8 cellular contexts compared by ENCODE assay signal in the genomic region with DNA sequence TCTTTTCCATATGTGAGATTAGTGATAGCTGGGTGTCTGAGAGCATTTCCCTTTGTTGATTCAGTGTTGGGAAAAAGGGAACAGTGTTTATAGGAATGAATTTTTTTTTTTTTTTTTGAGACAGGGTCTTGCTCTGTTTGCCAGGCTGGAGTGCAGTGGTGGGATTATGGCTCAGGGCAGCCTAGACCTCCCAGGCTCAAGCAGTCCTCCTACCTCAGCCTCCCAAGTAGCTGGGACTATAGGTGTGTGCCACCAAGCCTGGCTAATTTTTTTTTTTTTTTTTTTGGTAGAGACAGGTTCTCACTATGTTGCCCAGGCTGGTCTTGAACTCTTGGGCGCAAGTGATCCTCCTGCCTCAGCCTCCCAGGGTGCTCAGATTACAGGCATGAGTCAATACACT.
DNase-seq lines count a peak whose midpoint lies in the region; ATAC-seq and TF ChIP-seq lines count a peak whose summit lies in the region.
"Not testable (repeated sequence)": the region's sequence is repeated elsewhere in the genome, so short reads cannot be mapped to it uniquely, and the experiment has no call there.

No MANE protein-coding gene starts in this region.

- not testable (repeated sequence) for H2AFZ ChIP-seq in Loucy (ENCODE audit: low read length)

- DNase-seq in CD8-positive, alpha-beta T cell; body of pancreas; esophagus squamous epithelium (lab: John Stamatoyannopoulos, UW); mesothelial cell of epicardium (ENCODE audit: low spot score in 2 of 2, unreplicated experiment in 2 of 2); upper lobe of right lung: not testable (repeated sequence)

- not testable (repeated sequence) for ATAC-seq in CD8-positive, alpha-beta T cell; body of pancreas; upper lobe of right lung

- peaks cover 39% of the 10 kb centered on the region for H3K4me1 ChIP-seq in CD8-positive, alpha-beta T cell (ENCODE audit: insufficient read depth, low read length)
- peaks cover 40% of the 10 kb centered on the region for H3K4me1 ChIP-seq in Loucy (ENCODE audit: insufficient read depth, low read length, poor library complexity, severe bottlenecking)
- H3K4me1 ChIP-seq in body of pancreas = peaks cover 24% of the 10 kb centered on the region
- peaks cover 22 to 50% (median 32%) of the 10 kb centered on the region in 3 donors for H3K4me1 ChIP-seq in esophagus squamous epithelium
- peaks cover 33% of the 10 kb centered on the region for H3K4me1 ChIP-seq in upper lobe of right lung

- H3K4me3 ChIP-seq in CD8-positive, alpha-beta T cell (ENCODE audit: low read depth, low read length); Loucy (ENCODE audit: low read length, poor library complexity, severe bottlenecking); body of pancreas; esophagus squamous epithelium; skin epidermis; upper lobe of right lung: not testable (repeated sequence)

- not testable (repeated sequence) for TF ChIP-seq POLR2A in body of pancreas (IDR thresholded peaks at IDR 0.05); esophagus squamous epithelium (IDR thresholded peaks at IDR 0.05)

- H3K79me2 ChIP-seq in Loucy (ENCODE audit: insufficient read depth, low read length) = peaks cover 14% of the 10 kb centered on the region; the same call in 1 of the 2 replicates

- H3K9me3 ChIP-seq in CD8-positive, alpha-beta T cell (ENCODE audit: low read length); Loucy (ENCODE audit: insufficient read depth, low read depth, low read length); body of pancreas; esophagus squamous epithelium; upper lobe of right lung: not testable (repeated sequence)

- H3K4me2 ChIP-seq in Loucy (ENCODE audit: low read depth, low read length, poor library complexity, severe bottlenecking) = peak overlapping the region; percentile 33

- H3K9me3 Mint-ChIP-seq in CD8-positive, alpha-beta T cell = not testable (repeated sequence)
- H3K9me3 Mint-ChIP-seq in mesothelial cell of epicardium = peaks cover 12% of the 10 kb centered on the region

- peak overlapping the region; percentile 69 for H3K27ac Mint-ChIP-seq in CD8-positive, alpha-beta T cell
- H3K27ac Mint-ChIP-seq in mesothelial cell of epicardium = peak overlapping the region; percentile 90

- H3K27me3 ChIP-seq in CD8-positive, alpha-beta T cell (ENCODE audit: insufficient read depth, low read length); Loucy (ENCODE audit: insufficient read depth, low read length, poor library complexity, severe bottlenecking); body of pancreas; esophagus squamous epithelium; upper lobe of right lung: not testable (repeated sequence)

- not testable (repeated sequence) for H4K20me1 ChIP-seq in Loucy (ENCODE audit: insufficient read depth, low read length, poor library complexity, severe bottlenecking)

- not testable (repeated sequence) for TF ChIP-seq CTCF in CD8-positive, alpha-beta T cell (IDR thresholded peaks at IDR 0.05); Loucy (conservative IDR thresholded peaks at IDR 0.05; ENCODE audit: low read length); VCaP (conservative IDR thresholded peaks at IDR 0.05); body of pancreas (IDR thresholded peaks at IDR 0.05); esophagus squamous epithelium (IDR thresholded peaks at IDR 0.05); mesothelial cell of epicardium (IDR thresholded peaks at IDR 0.05; ENCODE audit: unreplicated experiment); upper lobe of right lung (IDR thresholded peaks at IDR 0.05)

- H3K36me3 Mint-ChIP-seq in CD8-positive, alpha-beta T cell = peaks cover 56% of the 10 kb centered on the region
- peaks cover 15% of the 10 kb centered on the region for H3K36me3 Mint-ChIP-seq in mesothelial cell of epicardium

- POLR2A ChIA-PET in CD8-positive, alpha-beta T cell (lab: Charles Lee) = interaction anchor here (0.7 kb wide), 1 partner anchor 521 kb away, joined by 3 read pairs; no protein-coding TSS in a partner anchor

- intact Hi-C loops in CD8-positive, alpha-beta T cell (cut with DNase I, micrococcal nuclease) = loop anchor here in 1 of 2 experiments (10.0 kb wide), 1 partner anchor 54 kb away; no protein-coding TSS in a partner anchor
- intact Hi-C loops in body of pancreas (cut with DNase I); esophagus squamous epithelium (cut with DNase I); upper lobe of right lung (cut with DNase I): not testable (repeated sequence)

- CTCF ChIA-PET in CD8-positive, alpha-beta T cell (lab: Charles Lee) = interaction anchor here (0.7 kb wide), 1 partner anchor 18 kb away, joined by 5 read pairs; no protein-coding TSS in a partner anchor

- peaks cover 65% of the 10 kb centered on the region for H3K4me1 Mint-ChIP-seq in CD8-positive, alpha-beta T cell (ENCODE audit: low read depth)
- H3K4me1 Mint-ChIP-seq in mesothelial cell of epicardium = peaks cover 41% of the 10 kb centered on the region

- H3K27ac ChIP-seq in CD8-positive, alpha-beta T cell (ENCODE audit: low read depth, low read length) = not testable (repeated sequence)
- peak overlapping the region; percentile 99 for H3K27ac ChIP-seq in VCaP
- peak overlapping the region in 3 of 4 donors; percentile 15 to 40 (median 39) for H3K27ac ChIP-seq in body of pancreas
- H3K27ac ChIP-seq in esophagus squamous epithelium = peak overlapping the region; percentile 70 to 86 (median 78)
- H3K27ac ChIP-seq in skin epidermis = peak overlapping the region in 18 of 21 experiments; percentile 9 to 83 (median 61)
- peak overlapping the region; percentile 76 for H3K27ac ChIP-seq in upper lobe of right lung

- not testable (repeated sequence) for H3K9ac ChIP-seq in Loucy (ENCODE audit: low read depth, low read length, poor library complexity, severe bottlenecking)

- H3F3A ChIP-seq in Loucy (ENCODE audit: low read depth) = peaks cover 10% of the 10 kb centered on the region; the same call in 1 of the 2 replicates

- H3K4me3 Mint-ChIP-seq in CD8-positive, alpha-beta T cell = not testable (repeated sequence)
- H3K4me3 Mint-ChIP-seq in mesothelial cell of epicardium = peak overlapping the region; percentile 2

- H3K9me2 ChIP-seq in Loucy (replicated peaks; ENCODE audit: low read depth, low read length) = not testable (repeated sequence)

- not testable (repeated sequence) for H3K27me3 Mint-ChIP-seq in CD8-positive, alpha-beta T cell (ENCODE audit: low read depth); mesothelial cell of epicardium (ENCODE audit: low read depth)

- WGBS in body of pancreas, 2 donors = 100% methylated on average over 1 of the region's 1 CpG
- 67 to 100% methylated on average over 1 of the region's 1 CpG for WGBS in esophagus squamous epithelium, 2 donors

- not testable (repeated sequence) for H3K36me3 ChIP-seq in CD8-positive, alpha-beta T cell (ENCODE audit: insufficient read depth, low read length); Loucy (ENCODE audit: insufficient read depth, low read length); body of pancreas (replicated peaks in 1 of 2; ENCODE audit: insufficient read depth in 1 of 2, low read depth in 2 of 2); upper lobe of right lung
- H3K36me3 ChIP-seq in esophagus squamous epithelium = peaks cover 6 to 16% (median 8%) of the 10 kb centered on the region in 3 donors
